In the genomic region with DNA sequence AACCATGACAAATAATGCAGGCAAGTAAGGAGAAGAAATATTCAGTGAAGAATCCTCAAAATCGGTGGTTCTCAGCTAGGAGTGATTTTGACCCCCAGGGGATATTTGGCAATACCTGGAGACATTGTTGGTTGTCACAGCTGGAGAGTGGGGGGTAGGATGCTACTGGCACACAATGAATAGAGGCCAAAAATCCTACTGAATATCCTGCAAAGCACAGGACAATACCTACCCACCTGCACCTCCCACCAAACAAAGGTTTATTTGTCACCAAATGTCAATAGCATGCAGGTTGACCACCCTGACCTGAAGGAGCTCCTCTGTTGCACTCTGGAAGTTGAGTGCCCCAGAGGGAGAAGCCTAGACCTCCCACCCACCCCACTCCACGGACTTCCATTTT, we compare ENCODE assay signal across 1 cellular context.
TF ChIP-seq lines count a peak whose summit lies in the region.

No MANE protein-coding gene starts in this region.

TF ChIP-seq in GM23338, 12 proteins besides CTCF, POLR2A, EP300 and RAD21 (continued from another document):
- peak; percentile 65 for TF ChIP-seq ZNF462 (CRISPR knock-in tag; IDR thresholded peaks at IDR 0.05)
